Comparison of ENCODE assay signal across 12 cellular contexts in the genomic region with DNA sequence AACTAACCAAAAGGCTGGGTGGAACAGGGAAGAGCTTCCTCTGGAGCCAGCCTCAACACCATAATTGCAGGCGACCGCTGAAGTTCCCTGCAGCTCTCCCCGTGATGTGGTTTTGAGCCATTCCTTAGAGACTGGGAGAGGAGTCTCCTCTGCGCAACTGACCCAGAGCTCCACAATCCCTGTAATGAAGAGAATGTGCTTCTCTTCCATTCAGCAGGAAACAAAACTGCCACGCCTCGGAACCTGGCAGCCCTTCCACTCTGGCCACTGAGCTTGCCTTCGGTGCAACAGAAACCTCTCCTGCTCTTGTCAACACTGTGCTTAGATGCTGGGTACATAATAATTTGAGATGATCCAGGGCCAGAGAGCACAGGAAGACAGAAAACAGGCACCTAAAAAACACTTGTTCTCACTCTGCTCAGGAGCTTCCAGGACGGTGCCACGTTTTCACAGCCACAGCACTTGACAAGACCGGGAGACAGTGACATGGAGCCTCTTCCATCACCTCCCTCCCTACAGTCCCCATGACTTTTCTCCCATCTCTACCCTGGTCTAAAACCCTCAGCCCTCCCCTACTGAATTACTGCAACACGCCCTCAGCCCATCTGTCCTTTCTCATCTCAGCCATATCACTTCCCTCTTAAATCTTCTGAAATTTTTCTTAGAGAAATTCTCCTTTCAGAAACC.
A peak's percentile ranks its signal among the peaks of the same experiment; 100 is the strongest.
DNase-seq lines count a peak whose midpoint lies in the region; ATAC-seq lines count a peak whose summit lies in the region.
"Had no signal": no experiment of that assay in that cellular context is flagged by ENCODE, and none has a peak within 500 bp of the region (broad histone marks: within the 10 kb centered on the region; RNA-seq: fewer than 3 reads in every experiment).

No MANE protein-coding gene starts in this region.

- H3K36me3 ChIP-seq in thymus (ENCODE audit: control insufficient read depth, insufficient read depth): no peaks in the 10 kb centered on the region

- 95% methylated on average over 11 of the region's 11 CpGs for WGBS in thymus

- no peaks in the 10 kb centered on the region for H3K27me3 ChIP-seq in thymus (ENCODE audit: control insufficient read depth, insufficient read depth)

- DNase-seq in DMS 273 (lab: John Stamatoyannopoulos, UW; ENCODE audit: unreplicated experiment) (peak; percentile 17), DMS 273 treated with DMSO at 0.1 percent for 48 hours (lab: John Stamatoyannopoulos, UW) (no peak), T47D (ENCODE audit: low read depth in 1 of 2, low spot score in 1 of 2) (peak; percentile 24 to 65), left lobe of liver (ENCODE audit: low spot score) (no peak), D341Med (ENCODE audit: low spot score) (no peak)
- DNase-seq: kidney, MV-4-11, T-helper 17 cell had no signal

- H3K27ac ChIP-seq in thymus (ENCODE audit: low read depth): peak overlapping the region; percentile 5
- H3K27ac ChIP-seq: 22Rv1 had no signal

- peak; percentile 14 for ATAC-seq in left lobe of liver
- no peak for ATAC-seq in HG03159 (IDR thresholded peaks at IDR 0.05; ENCODE audit: unreplicated experiment)
- no peak for ATAC-seq in GM18511 (IDR thresholded peaks at IDR 0.05; ENCODE audit: unreplicated experiment)
- ATAC-seq: T-helper 17 cell had no signal

- H3K9me3 ChIP-seq in thymus (ENCODE audit: control insufficient read depth): no peaks in the 10 kb centered on the region

- no peaks in the 10 kb centered on the region for H3K4me1 ChIP-seq in thymus (ENCODE audit: control insufficient read depth, insufficient read depth, low read length)

- H3K4me3 ChIP-seq in thymus (ENCODE audit: low read length): no peak overlapping the region

- in situ Hi-C loops in T47D (cut with HindIII; ENCODE audit: low pct_unique_long_range_greater_than_20kb, low sequenced_read_pairs): no loop called here

Comparison
In these comparisons a context has a peak if more than half of its experiments do, and no peak if none do; other contexts are left out.
1. DNase-seq: peak in DMS 273 (single experiment) and T47D (2 of 2); none in DMS 273 treated with DMSO at 0.1 percent for 48 hours (single experiment), left lobe of liver (single experiment) and D341Med (single experiment).